Comparison of ENCODE assay signal across 25 cellular contexts in genomic region chr6:66198062-66198624, GRCh38.
"Had no signal": no experiment of that assay in that cellular context is flagged by ENCODE, and none has a peak within 500 bp of the region (broad histone marks: within the 10 kb centered on the region; RNA-seq: fewer than 3 reads in every experiment).

No MANE protein-coding gene starts in this region.

- H3K27me3 ChIP-seq: SJSA1 had no signal

- ATAC-seq: T-cell had no signal

- H3K4me3 ChIP-seq: SJSA1 had no signal

- H3K4me2 ChIP-seq: SK-N-SH had no signal

- H3K4me3 Mint-ChIP-seq: T-cell had no signal

- DNase-seq: KBM-7, MV-4-11, NCI-H1048, NCI-H1105, NCI-H1417, NCI-H1436 treated with DMSO at 0.1 percent for 48 hours, NCI-H1694, NCI-H187 treated with DMSO at 0.1 percent for 48 hours, NCI-H2029 treated with DMSO at 0.1 percent for 48 hours, NCI-H2171 treated with DMSO at 0.1 percent for 48 hours, NCI-H345, NCI-H446 treated with DMSO at 0.1 percent for 48 hours, NCI-H510A treated with DMSO at 0.1 percent for 48 hours, NCI-H526, NCI-H748 treated with DMSO at 0.1 percent for 48 hours, Right ventricle myocardium superior, RPMI8226, SIG-M5, SK-N-SH, SW 1271, T-cell had no signal

- H3K27me3 Mint-ChIP-seq: T-cell had no signal

- H3K4me1 Mint-ChIP-seq: T-cell had no signal

- H3K36me3 Mint-ChIP-seq: T-cell had no signal

- FAIRE-seq: HTR-8/SVneo, RCC 7860 had no signal

- H3K4me1 ChIP-seq: SJSA1 had no signal

- H3K27ac ChIP-seq: HL-60, SJSA1 had no signal

- H3K36me3 ChIP-seq: SJSA1 had no signal

- H3K27ac Mint-ChIP-seq: T-cell had no signal

- H3K9me3 ChIP-seq: SK-N-SH had no signal

- H3K9me2 ChIP-seq: SK-N-SH had no signal
